ENCODE assay signal across 8 cellular contexts in the genomic region with DNA sequence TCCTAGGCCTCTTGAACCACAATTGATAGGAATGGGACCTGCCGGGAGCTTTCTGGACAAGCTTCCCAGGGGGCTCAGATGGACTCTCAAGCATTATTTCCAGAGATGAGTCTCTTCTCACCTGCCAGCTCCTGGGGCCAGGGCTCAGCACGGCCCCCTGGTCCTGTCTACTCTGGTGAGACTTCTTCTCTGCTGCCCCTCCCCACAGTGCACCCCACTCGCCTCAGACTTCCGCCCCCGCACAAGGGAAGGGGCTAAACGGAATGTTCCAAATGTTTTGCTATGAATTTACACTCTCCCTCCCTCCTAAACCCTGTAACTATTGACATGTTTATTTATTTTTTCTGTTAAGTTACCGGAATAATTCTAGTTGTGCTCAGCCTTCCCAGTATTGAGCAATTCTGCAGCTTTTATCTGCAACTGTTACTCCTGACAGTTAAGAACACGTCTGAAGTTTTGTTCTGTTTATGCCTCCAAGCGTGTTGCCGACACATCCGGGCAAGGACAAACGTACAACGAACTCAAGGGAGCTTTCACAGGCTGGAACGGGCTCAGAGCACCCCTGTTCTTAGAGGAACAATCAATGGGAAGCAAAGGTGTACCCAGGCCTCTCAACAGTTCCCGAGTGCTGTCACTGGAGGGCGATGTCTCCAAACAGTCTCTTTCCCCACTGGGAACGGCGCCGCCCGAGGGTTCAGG. TPM values are rescaled to one million over a fixed set of nuclear protein-coding genes. Genes with fewer than 3 reads are reported as not detected.
DNase-seq lines count a peak whose midpoint lies in the region; TF ChIP-seq lines count a peak whose summit lies in the region.

No MANE protein-coding gene starts in this region.

- H3K4me1 ChIP-seq in GM23248 (ENCODE audit: insufficient read depth) = peaks cover 11% of the 10 kb centered on the region

- no peaks in the 10 kb centered on the region for H3K27me3 ChIP-seq in GM23248 (replicated peaks; ENCODE audit: insufficient read depth)
- H3K27me3 ChIP-seq in brain microvascular endothelial cell (replicated peaks) = no peaks in the 10 kb centered on the region

- H4K20me1 ChIP-seq in GM23248 (ENCODE audit: insufficient read depth) = no peaks in the 10 kb centered on the region

- H3K4me3 ChIP-seq in GM23248 (peak overlapping the region; percentile 25; the same call in 1 of the 2 replicates), brain microvascular endothelial cell (ENCODE audit: low read depth, low read length) (no peak overlapping the region)
- H3K4me3 ChIP-seq in Jurkat, Clone E6-1 (ENCODE audit: low read length) = no peak overlapping the region

- peak; percentile 26 to 42 for DNase-seq in NOMO-1 (lab: John Stamatoyannopoulos, UW; ENCODE audit: unreplicated experiment in 2 of 2)
- no peak for DNase-seq in NOMO-1 treated with dmso at 0.1 percent for 144 hours (lab: John Stamatoyannopoulos, UW; ENCODE audit: unreplicated experiment)
- DNase-seq in GM23248 = peak; percentile 82
- peak; percentile 51 for DNase-seq in Jurkat, Clone E6-1 (ENCODE audit: low read depth, low spot score)
- DNase-seq in SHP77 treated with DMSO at 0.1 percent for 48 hours (lab: John Stamatoyannopoulos, UW) = peak; percentile 15
- DNase-seq in brain microvascular endothelial cell = peak; percentile 72
- peak; percentile 58 for DNase-seq in iris pigment epithelial cell (ENCODE audit: low read depth)
- peak; percentile 31 for DNase-seq in stimulated activated CD4-positive, alpha-beta T cell treated with anti-CD3 and anti-CD28 coated beads, Interleukin-1b, Interleukin-23, amount 100 ng/mL, for 48 hours

- H3K9me3 ChIP-seq in GM23248 (ENCODE audit: low read depth) = no peaks in the 10 kb centered on the region

- no peak overlapping the region for H3K9ac ChIP-seq in GM23248

- TF ChIP-seq CTCF in brain microvascular endothelial cell (IDR thresholded peaks at IDR 0.05; ENCODE audit: low read depth, low read length, missing control alignments) = peak; percentile 93

- 0 out of 2 replicates have a peak, but pooled peaks cover 4% of the 10 kb centered on the region for H3F3A ChIP-seq in GM23248 (ENCODE audit: insufficient read depth)

- peak overlapping the region; percentile 47 for H3K4me2 ChIP-seq in GM23248 (ENCODE audit: unreplicated experiment)

- H3K36me3 ChIP-seq in GM23248 (ENCODE audit: low read depth) (no peaks in the 10 kb centered on the region), brain microvascular endothelial cell (replicated peaks) (no peaks in the 10 kb centered on the region)

- H2AFZ ChIP-seq in GM23248 = peak overlapping the region; percentile 77

- in situ Hi-C loops in GM23248 (cut with MboI) = loop anchor here (10.0 kb wide), 1 partner anchor 248 kb away; no protein-coding TSS in a partner anchor
- in situ Hi-C loops in brain microvascular endothelial cell (cut with HindIII; ENCODE audit: low pct_ligation_motif_present, low sequenced_read_pairs) = loop anchor here (25.0 kb wide), 1 partner anchor 211 kb away; a partner anchor contains a TSS

- H3K79me2 ChIP-seq in GM23248 (ENCODE audit: insufficient read depth) = no peaks in the 10 kb centered on the region

- no peak overlapping the region for H3K27ac ChIP-seq in GM23248
- no peak overlapping the region for H3K27ac ChIP-seq in brain microvascular endothelial cell

- no peaks in the 10 kb centered on the region for H3K9me2 ChIP-seq in GM23248 (ENCODE audit: insufficient read depth)

- WGBS in GM23248 (ENCODE audit: low coverage in 1 of 2, low lambda C conversion rate in 2 of 2, missing lambda C conversion rate in 2 of 2), 2 experiments = 16 to 19% methylated on average over 20 of the region's 20 CpGs

RNA-seq across cellular contexts. Expression of a gene that starts 55.2 kb away (rescaled TPM):
- 24.6 and 26.4 TPM in 2 replicates for total RNA-seq in GM23248 (2014; rRNA removed; shearing (Covaris generic))
- polyA plus RNA-seq in GM23248 (2016; fragmentation: Nextera tagmentation; extraction: Ambion mirVana) = 19.6 and 22.3 TPM in 2 replicates
- polyA plus RNA-seq in Jurkat, Clone E6-1 (2012; ENCODE audit: insufficient read depth, insufficient read length) = 33.9 TPM
